ENCODE assay signal across 28 cellular contexts in the genomic region with DNA sequence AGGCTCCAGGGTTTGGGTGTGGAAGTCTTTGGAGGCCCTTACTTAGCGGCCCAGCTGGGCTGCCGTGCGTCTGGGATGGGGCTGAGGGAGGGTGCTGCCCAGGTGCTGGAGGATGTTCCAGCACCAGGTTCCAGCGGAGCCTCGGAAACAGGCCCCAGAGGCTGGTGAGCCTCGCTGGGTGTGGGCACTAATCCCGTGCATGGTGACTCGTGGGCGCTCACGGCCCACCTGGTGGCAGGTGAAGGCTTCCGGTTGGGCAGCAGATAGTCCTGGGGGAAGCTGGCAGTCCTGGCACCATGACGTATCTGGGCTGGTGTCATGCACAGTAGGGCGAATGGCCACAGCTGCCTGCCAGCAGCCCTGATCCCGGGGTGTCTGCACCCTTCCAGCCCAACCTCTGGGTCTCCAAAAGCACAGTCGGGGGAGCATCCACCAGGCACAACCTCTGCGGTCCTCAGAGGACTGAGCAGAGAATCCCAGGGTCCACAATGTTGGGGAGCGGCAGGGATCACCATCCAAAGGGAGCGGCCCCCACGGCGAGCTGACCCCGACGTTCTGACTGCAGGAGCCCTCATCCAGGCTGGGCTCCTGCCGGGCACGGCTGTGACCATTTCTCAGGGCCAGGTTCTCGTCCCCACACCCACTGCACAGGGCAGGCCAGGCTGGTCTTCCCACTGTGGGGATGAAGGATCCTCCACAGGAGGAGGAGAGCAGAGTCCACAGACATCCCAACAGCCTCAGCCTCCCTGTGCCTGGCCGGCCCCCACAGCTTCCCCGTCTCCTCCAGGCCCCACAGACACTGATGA. TPM values are rescaled to one million over a fixed set of nuclear protein-coding genes. Genes with fewer than 3 reads are reported as not detected.
DNase-seq lines count a peak whose midpoint lies in the region; ATAC-seq, FAIRE-seq and TF ChIP-seq lines count a peak whose summit lies in the region.
"Had no signal": no experiment of that assay in that cellular context is flagged by ENCODE, and none has a peak within 500 bp of the region (broad histone marks: within the 10 kb centered on the region; RNA-seq: fewer than 3 reads in every experiment).

No MANE protein-coding gene starts in this region.

- CTCF ChIA-PET in H1 (lab: Charles Lee; ENCODE audit: partially characterized antibody) = interaction anchor here (0.8 to 1.9 kb wide), 4 partner anchors 12 to 159 kb away, joined by 3 to 19 read pairs (median 6); no protein-coding TSS in a partner anchor
- CTCF ChIA-PET in A673 (lab: Charles Lee) = no interaction called here

- no peak for TF ChIP-seq RAD21 in H1 (IDR thresholded peaks at IDR 0.05 in 1 of 2, conservative IDR thresholded peaks at IDR 0.05 in 1 of 2; ENCODE audit: low read depth in 2 of 2, low read length in 2 of 2)

- no peak overlapping the region for H3K18ac ChIP-seq in H1 (ENCODE audit: extremely low read depth, low read length)

- H2AFZ ChIP-seq in H1 (ENCODE audit: low read length) = no peak overlapping the region

- H2BK15ac ChIP-seq in H1 (ENCODE audit: low read length) = no peak overlapping the region

- no peak overlapping the region for H3K23ac ChIP-seq in H1 (ENCODE audit: insufficient read length)

- H3K79me1 ChIP-seq in H1 (ENCODE audit: low read depth, low read length) = no peaks in the 10 kb centered on the region

- TF ChIP-seq EP300 in H1 (IDR thresholded peaks at IDR 0.05; ENCODE audit: borderline replicate concordance in 1 of 2, low read depth in 2 of 2, low read length in 2 of 2) = no peak

- H3K9me3 ChIP-seq in H1 (ENCODE audit: insufficient read depth in 2 of 2, low read depth in 1 of 2, low read length in 1 of 2) (no peaks in the 10 kb centered on the region; a peak in 1 of 4 replicates), mucosa of descending colon (no peaks in the 10 kb centered on the region), stomach smooth muscle (ENCODE audit: control insufficient read depth in 2 of 2, low read length in 2 of 2) (no peaks in the 10 kb centered on the region), A673 (ENCODE audit: low read depth, low read length, poor library complexity, severe bottlenecking) (no peaks in the 10 kb centered on the region)
- H3K9me3 ChIP-seq: adrenal gland, pancreas, transverse colon had no signal

- no peak for ATAC-seq in left cardiac atrium
- no peak for ATAC-seq in mucosa of descending colon
- ATAC-seq: pancreas had no signal

- H4K91ac ChIP-seq in H1 (replicated peaks; ENCODE audit: insufficient read length, low read length) = no peak overlapping the region

- peak overlapping the region; percentile 35; the same call in 1 of the 2 replicates for H4K8ac ChIP-seq in H1 (ENCODE audit: extremely low read depth, insufficient read depth, low read length)

- 93% methylated on average over 20 of the region's 27 CpGs; no CpG with 5 or more reads in 1 of the 2 experiments for WGBS in H1 (ENCODE audit: extremely low coverage in 1 of 2, insufficient coverage in 1 of 2, insufficient read length in 1 of 2, insufficient replicate concordance in 2 of 2, low coverage in 1 of 2, low lambda C conversion rate in 2 of 2, missing lambda C conversion rate in 1 of 2), 2 experiments

- H3K9ac ChIP-seq in H1 (replicated peaks in 1 of 4; ENCODE audit: extremely low read depth in 1 of 4, low read depth in 3 of 4, low read length in 3 of 4) = no peak overlapping the region
- no peak overlapping the region for H3K9ac ChIP-seq in stomach smooth muscle (ENCODE audit: low read length in 2 of 2)

- H3K56ac ChIP-seq in H1 (replicated peaks; ENCODE audit: insufficient read length, low read depth, low read length) = no peak overlapping the region

- no peak overlapping the region for H4K5ac ChIP-seq in H1 (ENCODE audit: insufficient read length, low read depth, low read length)

- DNase-seq in H1 (ENCODE audit: low read depth in 1 of 2, low spot score in 2 of 2) (no peak), left cardiac atrium (peak; percentile 20), mucosa of descending colon (peak in 2 of 3 donors; percentile 13 to 34), substantia nigra (lab: John Stamatoyannopoulos, UW) (no peak), A673 (ENCODE audit: low spot score) (no peak)
- DNase-seq in effector CD4-positive, alpha-beta T cell = no peak
- DNase-seq: activated B cell treated with CpG ODN at 0.5 μM for 24 hours; activated CD4-positive, alpha-beta memory T cell treated with anti-CD3 and anti-CD28 coated beads, Interleukin-2, amount 10 ng/mL, durations not matched to agents 7 days and 5 days; activated CD8-positive, alpha-beta memory T cell treated with anti-CD3 and anti-CD28 coated beads, Interleukin-2, amount 50 U/mL, for 4 hours; activated naive CD4-positive, alpha-beta T cell treated with anti-CD3 and anti-CD28 coated beads for 36 hours; adrenal gland; C1 segment of cervical spinal cord; COR-L47; H7; Karpas-422; NCI-H1930; NCI-H524 treated with DMSO at 0.1 percent for 48 hours; OCI-M1; stimulated activated CD4-positive, alpha-beta T cell treated with anti-CD3 and anti-CD28 coated beads, Interleukin-4, amount 100 ng/mL, for 1 hour; transverse colon had no signal

- TF ChIP-seq CTCF in H1 (IDR thresholded peaks at IDR 0.05; ENCODE audit: control extremely low read depth in 1 of 3, insufficient read depth in 1 of 3, low read depth in 1 of 3, low read length in 3 of 3) = no peak
- no peak for TF ChIP-seq CTCF in mucosa of descending colon (IDR thresholded peaks at IDR 0.05)
- no peak for TF ChIP-seq CTCF in A673 (conservative IDR thresholded peaks at IDR 0.05; ENCODE audit: low read depth, low read length)

- no peak overlapping the region for H3K4me3 ChIP-seq in H1 (ENCODE audit: extremely low read depth in 1 of 4, insufficient read depth in 2 of 4, low read depth in 3 of 4, low read length in 4 of 4)
- H3K4me3 ChIP-seq in mucosa of descending colon = no peak overlapping the region
- H3K4me3 ChIP-seq in stomach smooth muscle (ENCODE audit: low read length in 2 of 2) = no peak overlapping the region
- H3K4me3 ChIP-seq in A673 (ENCODE audit: low read depth, low read length, poor library complexity, severe bottlenecking) = no peak overlapping the region
- H3K4me3 ChIP-seq: adrenal gland, dorsolateral prefrontal cortex, pancreas, SK-N-MC, transverse colon had no signal

- no peak overlapping the region for H2AK5ac ChIP-seq in H1 (ENCODE audit: low read depth, low read length)

- no peak for TF ChIP-seq POLR2A in H1 (IDR thresholded peaks at IDR 0.05; ENCODE audit: control extremely low read depth in 1 of 2, low read depth in 2 of 2, low read length in 2 of 2)

- no peak overlapping the region for H2BK5ac ChIP-seq in H1 (ENCODE audit: low read depth, low read length)

- H2BK12ac ChIP-seq in H1 (ENCODE audit: low read depth, low read length) = no peak overlapping the region

- peaks cover 2 to 16% (median 3%) of the 10 kb centered on the region in 4 experiments; a peak in 4 of 8 replicates for H3K36me3 ChIP-seq in H1 (ENCODE audit: control insufficient read depth in 2 of 4, insufficient read depth in 4 of 4, low read length in 3 of 4)
- no peaks in the 10 kb centered on the region for H3K36me3 ChIP-seq in mucosa of descending colon (ENCODE audit: low read depth)
- H3K36me3 ChIP-seq in stomach smooth muscle (ENCODE audit: control insufficient read depth in 2 of 2, insufficient read depth in 2 of 2, low read length in 2 of 2) = peaks cover 26 to 29% of the 10 kb centered on the region in 2 donors
- H3K36me3 ChIP-seq in A673 (ENCODE audit: insufficient read depth, low read length, poor library complexity, severe bottlenecking) = no peaks in the 10 kb centered on the region
- H3K36me3 ChIP-seq: adrenal gland, pancreas, transverse colon had no signal

- H4K20me1 ChIP-seq in H1 (replicated peaks in 1 of 2; ENCODE audit: control insufficient read depth in 1 of 2, insufficient read depth in 2 of 2, low read length in 2 of 2) = peaks cover 0 to 8% of the 10 kb centered on the region in 2 experiments

- POLR2A ChIA-PET in H1 (lab: Charles Lee; ENCODE audit: partially characterized antibody) = interaction anchor here (1.1 to 1.3 kb wide), 3 partner anchors 9 to 147 kb away, joined by 3 to 4 read pairs (median 4); no protein-coding TSS in a partner anchor
- POLR2A ChIA-PET in A673 (lab: Charles Lee; ENCODE audit: low non-redundant PET) = no interaction called here

- H3K27me3 ChIP-seq in H1 (replicated peaks in 1 of 4; ENCODE audit: control insufficient read depth in 3 of 4, extremely low read depth in 1 of 4, insufficient read depth in 3 of 4, low read length in 3 of 4) = no peaks in the 10 kb centered on the region
- no peaks in the 10 kb centered on the region for H3K27me3 ChIP-seq in stomach smooth muscle (ENCODE audit: control insufficient read depth in 1 of 2, insufficient read depth in 2 of 2, low read length in 2 of 2)
- no peaks in the 10 kb centered on the region for H3K27me3 ChIP-seq in A673 (replicated peaks; ENCODE audit: insufficient read depth, low read depth, low read length, poor library complexity)
- H3K27me3 ChIP-seq: adrenal gland, dorsolateral prefrontal cortex, pancreas, transverse colon had no signal

- H3K4me2 ChIP-seq in H1 (ENCODE audit: insufficient read depth in 1 of 2, low read depth in 2 of 2, low read length in 2 of 2) = no peak overlapping the region

- BruUV-seq in A673 (replicated peaks; lab: Mats Ljungman, UMichigan) = no TSS peak

- H3K79me2 ChIP-seq in H1 (ENCODE audit: control insufficient read depth in 1 of 2, insufficient read depth in 2 of 2, low read length in 2 of 2) = no peaks in the 10 kb centered on the region

- no peak for FAIRE-seq in H1 (lab: Jason Lieb, UNC)
- FAIRE-seq: GM12891, pancreas had no signal

- no peak overlapping the region for H3K14ac ChIP-seq in H1 (ENCODE audit: insufficient read length)

- peaks cover 4% of the 10 kb centered on the region; the same call in 1 of the 2 replicates for H3K23me2 ChIP-seq in H1 (ENCODE audit: low read depth, low read length)

- no peak overlapping the region for H2BK120ac ChIP-seq in H1 (replicated peaks; ENCODE audit: low read depth, low read length)

- intact Hi-C loops in left cardiac atrium (cut with DNase I) = no loop called here
- intact Hi-C loops in mucosa of descending colon (cut with DNase I, micrococcal nuclease) = no loop called here
- intact Hi-C loops in A673 (cut with micrococcal nuclease; ENCODE audit: unreplicated experiment) = no loop called here

- peaks cover 0 to 9% (median 0%) of the 10 kb centered on the region in 4 experiments; a peak in 2 of 7 replicates for H3K4me1 ChIP-seq in H1 (replicated peaks in 1 of 4; ENCODE audit: control insufficient read depth in 3 of 4, insufficient read depth in 4 of 4, low read length in 3 of 4)
- no peaks in the 10 kb centered on the region for H3K4me1 ChIP-seq in mucosa of descending colon (ENCODE audit: low read depth)
- H3K4me1 ChIP-seq in stomach smooth muscle (ENCODE audit: control insufficient read depth, insufficient read depth, low read length) = peaks cover 9% of the 10 kb centered on the region
- H3K4me1 ChIP-seq in A673 (ENCODE audit: insufficient read depth, low read length, poor library complexity, severe bottlenecking) = no peaks in the 10 kb centered on the region
- H3K4me1 ChIP-seq: adrenal gland, pancreas, transverse colon had no signal

- no peak overlapping the region for H3K4ac ChIP-seq in H1 (replicated peaks; ENCODE audit: insufficient read length, low read depth, low read length)

- H3K27ac ChIP-seq in H1 (ENCODE audit: low read depth, low read length) (no peak overlapping the region), stomach smooth muscle (ENCODE audit: low read length) (peak overlapping the region; percentile 37), substantia nigra (ENCODE audit: low read depth, low read length, poor library complexity, severe bottlenecking) (no peak overlapping the region), A673 (ENCODE audit: low read depth, low read length, poor library complexity, severe bottlenecking) (no peak overlapping the region)
- H3K27ac ChIP-seq: adrenal gland, dorsolateral prefrontal cortex, HL-60, pancreas, RWPE1, SK-N-MC had no signal

- no peak overlapping the region for H2BK20ac ChIP-seq in H1 (ENCODE audit: low read length)

RNA-seq across cellular contexts. Expression of a gene that starts 25.3 kb away (rescaled TPM):
- total RNA-seq in H1 (2021; fragmentation: NEBNext Ultra II Directional; extraction: Animal tissue kit (Norgen Biotek cat#: 25700)) = 3.3 and 6.0 TPM in 2 replicates
- 4.9 and 7.3 TPM in 2 replicates for polyA plus RNA-seq in H1 (2011; rRNA removed)
- 5.2 TPM for polyA plus RNA-seq in H1 (2011; cell fraction: cytosol; rRNA removed)
- 21.4 TPM for polyA plus RNA-seq in H1 (2011; cell fraction: nucleus; rRNA removed)
- polyA plus RNA-seq in H1 (2012, experiment 1 of 2) = 5.9 to 9.8 TPM (median 7.8 TPM) in 4 replicates
- polyA plus RNA-seq in H1 (2012, experiment 2 of 2) = 2.3 TPM
- polyA plus RNA-seq in H1 (2013, experiment 1 of 2) = 3.9 TPM
- 4.0 TPM for polyA plus RNA-seq in H1 (2013, experiment 2 of 2)
- polyA minus RNA-seq in H1 (2011; rRNA and poly(A)+ RNA removed) = 3.0 and 4.7 TPM in 2 replicates
- 6.4 TPM for polyA minus RNA-seq in H1 (2011; cell fraction: cytosol; rRNA and poly(A)+ RNA removed)
- polyA minus RNA-seq in H1 (2011; cell fraction: nucleus; rRNA and poly(A)+ RNA removed) = 6.1 TPM
- total RNA-seq in left cardiac atrium = 1 to 10 TPM in 1 of 2 donors, under 1 TPM in 1; 0.68 to 1.6 TPM
- 1 to 10 TPM in 1 of 3 donors, under 1 TPM in 1, not detected in 1; 0.36 to 2.1 TPM for total RNA-seq in mucosa of descending colon
- 5.4 and 6.6 TPM in 2 replicates for total RNA-seq in A673 (2021)
- total RNA-seq: activated naive CD4-positive, alpha-beta T cell treated with anti-CD3 and anti-CD28 coated beads for 36 hours; H7; T-helper 1 cell treated with Interleukin-12 subunit alpha and Interleukin-12 subunit beta and Interleukin-4 antibody, amounts not matched to agents 30 ng/mL and 1 ng/mL, for 36 hours; transverse colon had no signal

RNA-seq across cellular contexts. Expression of a gene that starts 32.1 kb away (rescaled TPM):
- 60.6 and 62.7 TPM in 2 replicates for total RNA-seq in H1 (2021; fragmentation: NEBNext Ultra II Directional; extraction: Animal tissue kit (Norgen Biotek cat#: 25700))
- 60.1 and 79.2 TPM in 2 replicates for polyA plus RNA-seq in H1 (2011; rRNA removed)
- 60.4 TPM for polyA plus RNA-seq in H1 (2011; cell fraction: cytosol; rRNA removed)
- polyA plus RNA-seq in H1 (2011; cell fraction: nucleus; rRNA removed) = 219 TPM
- 38.8 to 78.4 TPM (median 69.6 TPM) in 4 replicates for polyA plus RNA-seq in H1 (2012, experiment 1 of 2)
- 41.6 TPM for polyA plus RNA-seq in H1 (2012, experiment 2 of 2)
- 99.7 TPM for polyA plus RNA-seq in H1 (2013, experiment 1 of 2)
- 84.9 TPM for polyA plus RNA-seq in H1 (2013, experiment 2 of 2)
- 14.9 and 16.7 TPM in 2 replicates for polyA minus RNA-seq in H1 (2011; rRNA and poly(A)+ RNA removed)
- 30.5 TPM for polyA minus RNA-seq in H1 (2011; cell fraction: cytosol; rRNA and poly(A)+ RNA removed)
- 40.6 TPM for polyA minus RNA-seq in H1 (2011; cell fraction: nucleus; rRNA and poly(A)+ RNA removed)
- total RNA-seq in left cardiac atrium (100 to 1,000 TPM; 330 to 350 TPM), mucosa of descending colon (100 to 1,000 TPM in 2 of 3 donors, 10 to 100 TPM in 1; 65.1 to 858 (median 191) TPM), A673 (2021) (15.0 and 29.0 TPM in 2 replicates)

RNA-seq across cellular contexts. Expression of a gene that starts 54.2 kb away (rescaled TPM):
- total RNA-seq in H1 (2021; fragmentation: NEBNext Ultra II Directional; extraction: Animal tissue kit (Norgen Biotek cat#: 25700)) = 49.4 and 50.0 TPM in 2 replicates
- 24.9 and 44.8 TPM in 2 replicates for polyA plus RNA-seq in H1 (2011; rRNA removed)
- 16.4 TPM for polyA plus RNA-seq in H1 (2011; cell fraction: cytosol; rRNA removed)
- polyA plus RNA-seq in H1 (2011; cell fraction: nucleus; rRNA removed) = 43.3 TPM
- polyA plus RNA-seq in H1 (2012, experiment 1 of 2) = 38.0 to 56.9 TPM (median 53.3 TPM) in 4 replicates
- polyA plus RNA-seq in H1 (2012, experiment 2 of 2) = 50.4 TPM
- polyA plus RNA-seq in H1 (2013, experiment 1 of 2) = 48.1 TPM
- polyA plus RNA-seq in H1 (2013, experiment 2 of 2) = 48.0 TPM
- polyA minus RNA-seq in H1 (2011; rRNA and poly(A)+ RNA removed) = 6.2 and 7.1 TPM in 2 replicates
- polyA minus RNA-seq in H1 (2011; cell fraction: cytosol; rRNA and poly(A)+ RNA removed) = 30.3 TPM
- 21.2 TPM for polyA minus RNA-seq in H1 (2011; cell fraction: nucleus; rRNA and poly(A)+ RNA removed)
- 10 to 100 TPM in 1 of 2 donors, 1 to 10 TPM in 1; 10.0 to 11.0 TPM for total RNA-seq in left cardiac atrium
- 10 to 100 TPM in 1 of 3 donors, 1 to 10 TPM in 2; 4.6 to 10.9 (median 4.6) TPM for total RNA-seq in mucosa of descending colon
- total RNA-seq in A673 (2021) = 30.9 and 40.6 TPM in 2 replicates

Comparison
In these comparisons a context has a peak if more than half of its experiments do, and no peak if none do; other contexts are left out.
1. DNase-seq: peak in left cardiac atrium (single experiment) and mucosa of descending colon (2 of 3); none in H1 (0 of 2), substantia nigra (0 of 49), A673 (single experiment) and effector CD4-positive, alpha-beta T cell (single experiment).